ENCODE assay signal across 13 cellular contexts in the genomic region with DNA sequence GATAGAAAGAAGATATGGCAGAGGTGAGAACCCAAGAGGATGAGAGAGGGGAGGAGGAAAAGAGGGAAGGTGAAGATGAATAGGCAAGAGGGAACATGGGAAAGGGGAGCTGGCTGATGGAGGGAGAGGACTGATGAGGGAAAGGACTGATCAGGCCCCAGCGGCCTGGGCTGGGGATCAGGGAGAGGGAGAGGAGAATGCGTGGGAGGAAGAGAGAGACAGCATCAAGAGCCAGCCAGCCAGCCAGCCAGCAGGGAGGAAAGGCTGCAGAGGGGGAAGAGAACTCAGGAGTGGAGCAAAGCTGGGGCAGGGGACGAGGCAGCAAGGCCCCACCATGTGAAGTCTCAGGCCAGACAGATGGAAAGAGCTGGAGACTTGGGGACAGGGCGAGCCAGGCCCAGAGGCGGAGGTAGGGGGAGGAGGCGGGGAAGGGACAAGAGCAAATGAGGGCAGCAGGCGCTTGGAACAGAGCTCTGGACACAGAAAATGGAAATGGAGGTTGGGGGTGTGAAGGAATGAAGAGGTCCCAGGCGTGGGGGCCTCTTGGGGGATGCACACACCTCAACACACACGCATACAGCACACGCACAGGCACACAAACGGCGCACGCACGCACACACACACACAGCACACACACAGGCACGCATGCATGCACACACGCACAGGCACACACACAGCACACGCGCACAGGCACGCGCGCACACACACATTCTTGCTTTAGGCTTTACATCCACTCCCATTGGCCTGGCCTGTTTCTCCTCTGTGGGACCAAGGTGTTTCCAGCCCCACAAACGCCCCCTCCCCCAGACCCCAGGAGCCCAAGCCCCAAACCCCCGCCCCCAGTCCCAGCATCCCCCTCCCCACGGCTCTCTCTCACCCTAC. TPM values are rescaled to one million over a fixed set of nuclear protein-coding genes. Genes with fewer than 3 reads are reported as not detected.
DNase-seq lines count a peak whose midpoint lies in the region; ATAC-seq and TF ChIP-seq lines count a peak whose summit lies in the region.
"Had no signal": no experiment of that assay in that cellular context is flagged by ENCODE, and none has a peak within 500 bp of the region (broad histone marks: within the 10 kb centered on the region; RNA-seq: fewer than 3 reads in every experiment).

No MANE protein-coding gene starts in this region.

- H3K4me1 ChIP-seq in left ventricle myocardium inferior (peaks cover 26% of the 10 kb centered on the region), mucosa of descending colon (ENCODE audit: low read depth) (peaks cover 3% of the 10 kb centered on the region), vagina (peaks cover 52% of the 10 kb centered on the region)

- no peak for ATAC-seq in central memory CD8-positive, alpha-beta T cell (replicated peaks; ENCODE audit: extremely low read depth, poor library complexity, severe bottlenecking)
- ATAC-seq in mucosa of descending colon (no peak), GM18519 (IDR thresholded peaks at IDR 0.05; ENCODE audit: low FRiP score, unreplicated experiment) (no peak)
- ATAC-seq: stimulated activated naive CD8-positive, alpha-beta T cell treated with anti-CD3 and anti-CD28 coated beads, Interleukin-15, Interleukin-2, amounts not matched to agents 100 U/mL and 50 U/mL, for 24 hours had no signal

- TF ChIP-seq POLR2A in vagina (IDR thresholded peaks at IDR 0.05): no peak

- DNase-seq in left ventricle myocardium inferior (peak; percentile 15), cardiac septum (ENCODE audit: low spot score) (no peak), mucosa of descending colon (peak in 2 of 3 donors; percentile 21 to 47), vagina (ENCODE audit: extremely low spot score in 2 of 2) (no peak), NCI-H748 treated with DMSO at 0.1 percent for 48 hours (lab: John Stamatoyannopoulos, UW) (no peak)
- no peak for DNase-seq in central memory CD8-positive, alpha-beta T cell (ENCODE audit: low spot score in 2 of 2)
- DNase-seq in activated CD4-positive, alpha-beta T cell treated with anti-CD3 and anti-CD28 coated beads, Interleukin-2, amount 50 U/mL, for 1 hour: no peak
- DNase-seq: activated naive CD4-positive, alpha-beta T cell treated with anti-CD3 and anti-CD28 coated beads for 36 hours; BE2C; NCI-H524 treated with DMSO at 0.1 percent for 48 hours; stimulated activated naive CD8-positive, alpha-beta T cell treated with anti-CD3 and anti-CD28 coated beads, Interleukin-15, Interleukin-2, amounts not matched to agents 100 U/mL and 50 U/mL, for 24 hours had no signal

- peak overlapping the region; percentile 94 for H3K27ac Mint-ChIP-seq in central memory CD8-positive, alpha-beta T cell (ENCODE audit: low read depth)

- H3K36me3 Mint-ChIP-seq in central memory CD8-positive, alpha-beta T cell (ENCODE audit: insufficient read depth): peaks cover 16% of the 10 kb centered on the region

- H3K27me3 Mint-ChIP-seq in central memory CD8-positive, alpha-beta T cell: peaks cover 39% of the 10 kb centered on the region

- H3K27ac ChIP-seq in left ventricle myocardium inferior (replicated peaks): peak overlapping the region; percentile 16
- peak overlapping the region; percentile 57 for H3K27ac ChIP-seq in vagina
- H3K27ac ChIP-seq: SJSA1 had no signal

- no peak overlapping the region for H3K4me3 Mint-ChIP-seq in central memory CD8-positive, alpha-beta T cell
- H3K4me3 Mint-ChIP-seq: activated naive CD4-positive, alpha-beta T cell treated with anti-CD3 and anti-CD28 coated beads for 36 hours had no signal

- H3K27me3 ChIP-seq in left ventricle myocardium inferior (ENCODE audit: low read depth) (no peaks in the 10 kb centered on the region), vagina (no peaks in the 10 kb centered on the region)
- H3K27me3 ChIP-seq: BE2C, SJSA1 had no signal

- intact Hi-C loops in left ventricle myocardium inferior (cut with micrococcal nuclease): no loop called here
- intact Hi-C loops in cardiac septum (cut with DNase I): no loop called here
- intact Hi-C loops in mucosa of descending colon (cut with DNase I, micrococcal nuclease): no loop called here
- intact Hi-C loops in vagina (cut with DNase I): no loop called here

- no peak for TF ChIP-seq CTCF in left ventricle myocardium inferior (IDR thresholded peaks at IDR 0.05; ENCODE audit: borderline replicate concordance)
- TF ChIP-seq CTCF in mucosa of descending colon (IDR thresholded peaks at IDR 0.05): no peak
- no peak for TF ChIP-seq CTCF in vagina (IDR thresholded peaks at IDR 0.05)

- H3K4me1 Mint-ChIP-seq in central memory CD8-positive, alpha-beta T cell: peaks cover 29% of the 10 kb centered on the region

- H3K9me3 Mint-ChIP-seq in central memory CD8-positive, alpha-beta T cell: no peaks in the 10 kb centered on the region
- H3K9me3 Mint-ChIP-seq: activated naive CD4-positive, alpha-beta T cell treated with anti-CD3 and anti-CD28 coated beads for 36 hours had no signal

- H3K9me3 ChIP-seq in left ventricle myocardium inferior (replicated peaks) (no peaks in the 10 kb centered on the region), mucosa of descending colon (no peaks in the 10 kb centered on the region), vagina (no peaks in the 10 kb centered on the region)
- H3K9me3 ChIP-seq: BE2C, SJSA1 had no signal

- H3K36me3 ChIP-seq in left ventricle myocardium inferior (peaks cover 12% of the 10 kb centered on the region), mucosa of descending colon (ENCODE audit: low read depth) (no peaks in the 10 kb centered on the region), vagina (peaks cover 0 to 14% of the 10 kb centered on the region in 2 donors)
- H3K36me3 ChIP-seq: BE2C had no signal

- H3K4me3 ChIP-seq in left ventricle myocardium inferior (no peak overlapping the region), mucosa of descending colon (no peak overlapping the region), vagina (peak overlapping the region in 1 of 2 donors; percentile 21)
- H3K4me3 ChIP-seq: SJSA1 had no signal

RNA-seq across cellular contexts. Expression of a gene that starts 12.3 kb away (rescaled TPM):
- total RNA-seq in left ventricle myocardium inferior (14.0 TPM), cardiac septum (16.0 TPM), mucosa of descending colon (10 to 100 TPM in 1 of 3 donors, 1 to 10 TPM in 2; 4.1 to 34.5 (median 6.6) TPM), vagina (23.3 TPM)

RNA-seq across cellular contexts. Expression of a gene that starts 12.4 kb away (rescaled TPM):
- total RNA-seq in left ventricle myocardium inferior (1,845 TPM), cardiac septum (966 TPM), mucosa of descending colon (1,000 to 10,000 TPM in 1 of 3 donors, 100 to 1,000 TPM in 2; 729 to 1,007 (median 804) TPM), vagina (957 TPM)

RNA-seq across cellular contexts. Expression of a gene that starts 27.0 kb away (rescaled TPM):
- 19.8 TPM for total RNA-seq in left ventricle myocardium inferior
- total RNA-seq in cardiac septum: 22.5 TPM
- 10 to 100 TPM; 33.4 to 52.0 (median 36.0) TPM for total RNA-seq in mucosa of descending colon
- total RNA-seq in vagina: 53.0 TPM

RNA-seq across cellular contexts. Expression of a gene that starts 28.2 kb away (rescaled TPM):
- total RNA-seq in left ventricle myocardium inferior: 0.14 TPM
- 0.54 TPM for total RNA-seq in cardiac septum
- 1 to 10 TPM in 2 of 3 donors, under 1 TPM in 1; 0.35 to 1.6 (median 1.2) TPM for total RNA-seq in mucosa of descending colon
- 2.5 TPM for total RNA-seq in vagina

RNA-seq across cellular contexts. Expression of a gene that starts 31.9 kb away (rescaled TPM):
- total RNA-seq in left ventricle myocardium inferior: 22.0 TPM
- total RNA-seq in cardiac septum: 20.5 TPM
- total RNA-seq in mucosa of descending colon: 10 to 100 TPM; 36.0 to 49.8 (median 36.8) TPM
- total RNA-seq in vagina: 24.8 TPM

Comparison
In these comparisons a context has a peak if more than half of its experiments do, and no peak if none do; other contexts are left out.
1. DNase-seq: peak in left ventricle myocardium inferior (single experiment) and mucosa of descending colon (2 of 3); none in cardiac septum (single experiment), central memory CD8-positive, alpha-beta T cell (0 of 2), vagina (0 of 2), NCI-H748 treated with DMSO at 0.1 percent for 48 hours (single experiment) and activated CD4-positive, alpha-beta T cell treated with anti-CD3 and anti-CD28 coated beads, Interleukin-2, amount 50 U/mL, for 1 hour (single experiment).